ENCODE assay signal across 7 cellular contexts in the genomic region with DNA sequence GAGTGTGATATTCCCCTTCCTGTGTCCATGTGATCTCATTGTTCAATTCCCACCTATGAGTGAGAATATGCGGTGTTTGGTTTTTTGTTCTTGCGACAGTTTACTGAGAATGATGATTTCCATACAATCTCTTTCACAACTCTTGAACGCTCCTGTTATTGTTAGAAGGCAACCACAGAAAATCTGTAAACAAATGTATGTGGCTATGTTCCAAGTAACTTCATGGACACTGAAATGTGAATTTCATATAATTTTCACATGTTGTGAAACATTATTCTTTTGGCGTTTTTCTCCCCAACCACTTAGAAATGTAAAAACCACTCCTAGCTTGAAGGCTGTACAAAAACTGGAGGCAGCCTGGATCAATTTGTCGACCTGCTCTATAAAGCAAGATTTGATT. TPM values are rescaled to one million over a fixed set of nuclear protein-coding genes. Genes with fewer than 3 reads are reported as not detected.
DNase-seq lines count a peak whose midpoint lies in the region; FAIRE-seq and TF ChIP-seq lines count a peak whose summit lies in the region.
"Not testable (repeated sequence)": the region's sequence is repeated elsewhere in the genome, so short reads cannot be mapped to it uniquely, and the experiment has no call there.

No MANE protein-coding gene starts in this region.

- not testable (repeated sequence) for H3K9me3 Mint-ChIP-seq in HFFc6; astrocyte (ENCODE audit: unreplicated experiment); endothelial cell (ENCODE audit: unreplicated experiment); progenitor cell of endocrine pancreas (ENCODE audit: low read depth)

- H4K20me1 ChIP-seq in astrocyte (ENCODE audit: insufficient read depth, low read length) = not testable (repeated sequence)

- not testable (repeated sequence) for TF ChIP-seq CTCF in AG10803 (conservative IDR thresholded peaks at IDR 0.05; ENCODE audit: low read length); HFFc6 (IDR thresholded peaks at IDR 0.05); NB4 (IDR thresholded peaks at IDR 0.05; ENCODE audit: low read depth, low read length); astrocyte (IDR thresholded peaks at IDR 0.05; ENCODE audit: insufficient read depth, low read depth, low read length); endothelial cell (IDR thresholded peaks at IDR 0.05; ENCODE audit: unreplicated experiment); fibroblast of villous mesenchyme (IDR thresholded peaks at IDR 0.05; ENCODE audit: insufficient read depth, low read depth, low read length); progenitor cell of endocrine pancreas (IDR thresholded peaks at IDR 0.05; ENCODE audit: unreplicated experiment)

- H3K27ac Mint-ChIP-seq in HFFc6 (0 out of 2 replicates have a peak overlapping the region, but pooled peaks have one; percentile 13), astrocyte (ENCODE audit: unreplicated experiment) (peak overlapping the region; percentile 47), endothelial cell (ENCODE audit: unreplicated experiment) (peak overlapping the region; percentile 58), progenitor cell of endocrine pancreas (peak overlapping the region; percentile 88)

- H3K4me2 ChIP-seq in astrocyte (ENCODE audit: low read length) = not testable (repeated sequence)

- H3K79me2 ChIP-seq in astrocyte (ENCODE audit: insufficient read depth, low read length) = not testable (repeated sequence)

- not testable (repeated sequence) for H3K27me3 Mint-ChIP-seq in HFFc6 (ENCODE audit: insufficient read depth); astrocyte (ENCODE audit: low read depth, unreplicated experiment); endothelial cell (ENCODE audit: unreplicated experiment); progenitor cell of endocrine pancreas

- H3K4me3 Mint-ChIP-seq in HFFc6; astrocyte (ENCODE audit: unreplicated experiment); endothelial cell (ENCODE audit: unreplicated experiment); progenitor cell of endocrine pancreas (ENCODE audit: low read depth): not testable (repeated sequence)

- H3K9me3 ChIP-seq in astrocyte (ENCODE audit: insufficient read depth, low read depth, low read length) = not testable (repeated sequence)

- H3K4me1 ChIP-seq in astrocyte (ENCODE audit: insufficient read depth, low read length) = not testable (repeated sequence)

- not testable (repeated sequence) for H3K36me3 Mint-ChIP-seq in HFFc6 (ENCODE audit: low read depth); endothelial cell (ENCODE audit: low read depth, unreplicated experiment)
- H3K36me3 Mint-ChIP-seq in astrocyte (ENCODE audit: low read depth, unreplicated experiment) = peaks cover 14% of the 10 kb centered on the region
- H3K36me3 Mint-ChIP-seq in progenitor cell of endocrine pancreas (ENCODE audit: insufficient read depth) = peaks cover 12% of the 10 kb centered on the region

- DNase-seq in AG10803 (ENCODE audit: low read depth) (peak; percentile 81), NB4 (ENCODE audit: low read depth) (peak; percentile 39), fibroblast of villous mesenchyme (ENCODE audit: low read depth) (peak; percentile 79)
- not testable (repeated sequence) for DNase-seq in HFFc6; astrocyte (ENCODE audit: low read depth); endothelial cell (ENCODE audit: low spot score); progenitor cell of endocrine pancreas (ENCODE audit: low spot score, unreplicated experiment)

- H3K4me3 ChIP-seq in AG10803 (ENCODE audit: low read length); NB4 (ENCODE audit: low read depth, low read length); astrocyte (ENCODE audit: insufficient read depth, low read depth, low read length); fibroblast of villous mesenchyme (ENCODE audit: low read depth, low read length): not testable (repeated sequence)

- peaks cover 11% of the 10 kb centered on the region for H3K4me1 Mint-ChIP-seq in HFFc6 (ENCODE audit: low read depth)
- H3K4me1 Mint-ChIP-seq in astrocyte (ENCODE audit: low read depth, unreplicated experiment); endothelial cell (ENCODE audit: unreplicated experiment); progenitor cell of endocrine pancreas (ENCODE audit: low read depth): not testable (repeated sequence)

- H3K27me3 ChIP-seq in astrocyte (ENCODE audit: insufficient read depth, low read length) = not testable (repeated sequence)

- H3K9ac ChIP-seq in astrocyte (ENCODE audit: low read length) = not testable (repeated sequence)

- not testable (repeated sequence) for H3K27ac ChIP-seq in astrocyte (ENCODE audit: low read depth, low read length)

- FAIRE-seq in astrocyte (lab: Jason Lieb, UNC) = not testable (repeated sequence)

- not testable (repeated sequence) for H2AFZ ChIP-seq in astrocyte (ENCODE audit: low read depth, low read length)

- not testable (repeated sequence) for TF ChIP-seq POLR2A in NB4 (IDR thresholded peaks at IDR 0.05; ENCODE audit: extremely low read depth, insufficient read length)

- H3K36me3 ChIP-seq in astrocyte (ENCODE audit: insufficient read depth, low read length) = not testable (repeated sequence)

RNA-seq across cellular contexts. Expression of a gene that starts 22.9 kb away (rescaled TPM):
- 10 to 100 TPM; 13.2 to 18.4 (median 16.8) TPM for total RNA-seq in HFFc6 (2021; fragmentation: NEBNext Ultra II Directional; extraction: Animal tissue kit (Norgen Biotek cat#: 25700))
- 16.6 and 18.2 TPM in 2 replicates for total RNA-seq in astrocyte
- total RNA-seq in endothelial cell (ENCODE audit: unreplicated experiment) = 9.0 TPM
- total RNA-seq in fibroblast of villous mesenchyme = 5.5 and 6.0 TPM in 2 replicates
- 24.9 and 25.0 TPM in 2 replicates for total RNA-seq in progenitor cell of endocrine pancreas

RNA-seq across cellular contexts. Expression of a gene that starts 23.1 kb away (rescaled TPM):
- 1 to 10 TPM; 2.2 to 4.4 (median 3.5) TPM for total RNA-seq in HFFc6 (2021; fragmentation: NEBNext Ultra II Directional; extraction: Animal tissue kit (Norgen Biotek cat#: 25700))
- total RNA-seq in astrocyte (8.4 and 9.1 TPM in 2 replicates), endothelial cell (ENCODE audit: unreplicated experiment) (6.3 TPM), fibroblast of villous mesenchyme (2.9 and 3.5 TPM in 2 replicates), progenitor cell of endocrine pancreas (33.9 and 34.2 TPM in 2 replicates)

RNA-seq across cellular contexts. Expression of a gene that starts 47.0 kb away (rescaled TPM):
- total RNA-seq in HFFc6 (2021; fragmentation: NEBNext Ultra II Directional; extraction: Animal tissue kit (Norgen Biotek cat#: 25700)) = 100 to 1,000 TPM; 123 to 148 (median 135) TPM
- 103 and 117 TPM in 2 replicates for total RNA-seq in astrocyte
- total RNA-seq in endothelial cell (ENCODE audit: unreplicated experiment) = 219 TPM
- 116 and 119 TPM in 2 replicates for total RNA-seq in fibroblast of villous mesenchyme
- total RNA-seq in progenitor cell of endocrine pancreas = 66.1 and 69.1 TPM in 2 replicates

RNA-seq across cellular contexts. Expression of a gene that starts 52.5 kb away (rescaled TPM):
- total RNA-seq in HFFc6 (2021; fragmentation: NEBNext Ultra II Directional; extraction: Animal tissue kit (Norgen Biotek cat#: 25700)) = 10 to 100 TPM; 34.9 to 40.7 (median 38.6) TPM
- total RNA-seq in astrocyte (73.6 and 75.7 TPM in 2 replicates), endothelial cell (ENCODE audit: unreplicated experiment) (49.4 TPM), fibroblast of villous mesenchyme (34.8 and 40.6 TPM in 2 replicates), progenitor cell of endocrine pancreas (29.9 and 30.7 TPM in 2 replicates)

Comparison
In these comparisons a context has a peak if more than half of its experiments do, and no peak if none do; other contexts are left out.
1. H3K27ac Mint-ChIP-seq: peak in every context shown above with its lines; median percentile 88 in progenitor cell of endocrine pancreas; 58 in endothelial cell; 47 in astrocyte; 13 in HFFc6.